31 cellular contexts compared by ENCODE assay signal in genomic region chr5:14050821-14051220, GRCh38.
"Had no signal": no experiment of that assay in that cellular context is flagged by ENCODE, and none has a peak within 500 bp of the region (broad histone marks: within the 10 kb centered on the region; RNA-seq: fewer than 3 reads in every experiment).

No MANE protein-coding gene starts in this region.

- H3K27ac Mint-ChIP-seq: activated B cell treated with CpG ODN at 0.5 μM for 24 hours; activated CD4-positive, alpha-beta memory T cell treated with anti-CD3 and anti-CD28 coated beads for 36 hours; activated naive CD8-positive, alpha-beta T cell treated with anti-CD3 and anti-CD28 coated beads for 36 hours had no signal

- H3K27me3 ChIP-seq: brain microvascular endothelial cell, SJSA1 had no signal

- H3K27ac ChIP-seq: brain microvascular endothelial cell, KMS-11, SJSA1, VCaP had no signal

- H3K4me1 Mint-ChIP-seq: activated B cell treated with CpG ODN at 0.5 μM for 24 hours; activated naive CD8-positive, alpha-beta T cell treated with anti-CD3 and anti-CD28 coated beads for 36 hours had no signal

- H3K36me3 Mint-ChIP-seq: activated CD4-positive, alpha-beta memory T cell treated with anti-CD3 and anti-CD28 coated beads for 36 hours; activated naive CD8-positive, alpha-beta T cell treated with anti-CD3 and anti-CD28 coated beads for 36 hours had no signal

- H3K4me3 Mint-ChIP-seq: activated B cell treated with CpG ODN at 0.5 μM for 24 hours; activated CD4-positive, alpha-beta memory T cell treated with anti-CD3 and anti-CD28 coated beads for 36 hours; activated naive CD8-positive, alpha-beta T cell treated with anti-CD3 and anti-CD28 coated beads for 36 hours had no signal

- H3K4me2 ChIP-seq: KMS-11 had no signal

- H3K9me3 ChIP-seq: SJSA1 had no signal

- H3K9me3 Mint-ChIP-seq: activated B cell treated with CpG ODN at 0.5 μM for 24 hours; activated CD4-positive, alpha-beta memory T cell treated with anti-CD3 and anti-CD28 coated beads for 36 hours; activated naive CD8-positive, alpha-beta T cell treated with anti-CD3 and anti-CD28 coated beads for 36 hours had no signal

- H3K36me3 ChIP-seq: brain microvascular endothelial cell, SJSA1 had no signal

- DNase-seq: activated B cell treated with CpG ODN at 0.5 μM for 24 hours; activated CD4-positive, alpha-beta memory T cell treated with anti-CD3 and anti-CD28 coated beads for 36 hours; activated CD4-positive, alpha-beta T cell treated with anti-CD3 and anti-CD28 coated beads for 4 hours; activated CD4-positive, alpha-beta T cell treated with anti-CD3 and anti-CD28 coated beads, Interleukin-2, amount 50 U/mL, for 1 hour; activated CD4-positive, CD25-positive, alpha-beta regulatory T cell treated with anti-CD3 and anti-CD28 coated beads, Interleukin-2, amount 50 U/mL, for 72 hours; activated CD8-positive, alpha-beta memory T cell treated with anti-CD3 and anti-CD28 coated beads, Interleukin-2, amount 50 U/mL, for 48 hours; activated effector memory CD4-positive, alpha-beta T cell treated with anti-CD3 and anti-CD28 coated beads, Interleukin-2, amount 50 U/mL, for 16 hours; activated naive CD4-positive, alpha-beta T cell; activated naive CD4-positive, alpha-beta T cell treated with anti-CD3 and anti-CD28 coated beads, Interleukin-2, amount 50 U/mL, for 16 hours; activated naive CD8-positive, alpha-beta T cell treated with anti-CD3 and anti-CD28 coated beads for 36 hours; activated T-cell treated with anti-CD3 and anti-CD28 coated beads, Interleukin-2, amount 50 U/mL, for 48 hours; amniotic stem cell; aorta; brain microvascular endothelial cell; central memory CD4-positive, alpha-beta T cell; MM.1S; MV-4-11; NCI-H1092; NCI-H1436 treated with DMSO at 0.1 percent for 48 hours; NCI-H1694 treated with DMSO at 0.1 percent for 48 hours; NCI-H2029; NCI-H345; NCI-H524 treated with DMSO at 0.1 percent for 48 hours; SHP77; SW 1271; T-helper 1 cell; T-helper 2 cell; T-helper 9 cell had no signal

- H3K4me3 ChIP-seq: SJSA1 had no signal
